In genomic region chr13:42994878-42995277, GRCh38 we compare ENCODE assay signal across 17 cellular contexts. TPM values are rescaled to one million over a fixed set of nuclear protein-coding genes. Genes with fewer than 3 reads are reported as not detected.
A peak's percentile ranks its signal among the peaks of the same experiment; 100 is the strongest.
DNase-seq lines count a peak whose midpoint lies in the region; ATAC-seq and TF ChIP-seq lines count a peak whose summit lies in the region.
"Had no signal": no experiment of that assay in that cellular context is flagged by ENCODE, and none has a peak within 500 bp of the region (broad histone marks: within the 10 kb centered on the region; RNA-seq: fewer than 3 reads in every experiment).

No MANE protein-coding gene starts in this region.

- H3K27ac Mint-ChIP-seq in activated CD4-positive, alpha-beta T cell treated with anti-CD3 and anti-CD28 coated beads for 36 hours = peak overlapping the region; percentile 24
- H3K27ac Mint-ChIP-seq in CD4-positive, alpha-beta T cell = peak overlapping the region; percentile 100
- H3K27ac Mint-ChIP-seq in memory B cell = peak overlapping the region; percentile 70

- peaks cover 24% of the 10 kb centered on the region for H3K4me1 ChIP-seq in Loucy (ENCODE audit: insufficient read depth, low read length, poor library complexity, severe bottlenecking)

- intact Hi-C loops in activated CD4-positive, alpha-beta T cell treated with anti-CD3 and anti-CD28 coated beads for 36 hours (cut with DNase I, micrococcal nuclease) = loop anchor here in 1 of 2 experiments (5.0 kb wide), 3 partner anchors 603 to 1528 kb away; no protein-coding TSS in a partner anchor
- intact Hi-C loops in CD4-positive, alpha-beta T cell (cut with DNase I, micrococcal nuclease) = loop anchor here in 1 of 2 experiments (5.0 kb wide), 1 partner anchor 62 kb away; no protein-coding TSS in a partner anchor

- no peak overlapping the region for H3K9ac ChIP-seq in Loucy (ENCODE audit: low read depth, low read length, poor library complexity, severe bottlenecking)

- no peak overlapping the region for H3K4me2 ChIP-seq in Loucy (ENCODE audit: low read depth, low read length, poor library complexity, severe bottlenecking)

- in situ Hi-C loops in GM13976 (cut with MboI; ENCODE audit: low sequenced_read_pairs, unreplicated experiment) = no loop called here

- CTCF ChIA-PET in activated CD4-positive, alpha-beta T cell treated with anti-CD3 and anti-CD28 coated beads for 36 hours (lab: Charles Lee) = no interaction called here
- CTCF ChIA-PET in CD4-positive, alpha-beta T cell (lab: Charles Lee) = no interaction called here

- H4K20me1 ChIP-seq in Loucy (ENCODE audit: insufficient read depth, low read length, poor library complexity, severe bottlenecking) = no peaks in the 10 kb centered on the region

- no peak overlapping the region for H3K4me3 Mint-ChIP-seq in activated CD4-positive, alpha-beta T cell treated with anti-CD3 and anti-CD28 coated beads for 36 hours
- H3K4me3 Mint-ChIP-seq in CD4-positive, alpha-beta T cell = peak overlapping the region; percentile 4
- H3K4me3 Mint-ChIP-seq in memory B cell = no peak overlapping the region

- H3K4me3 ChIP-seq in Loucy (ENCODE audit: low read length, poor library complexity, severe bottlenecking) = no peak overlapping the region
- H3K4me3 ChIP-seq: SJCRH30 had no signal

- no peaks in the 10 kb centered on the region for H3K9me3 Mint-ChIP-seq in activated CD4-positive, alpha-beta T cell treated with anti-CD3 and anti-CD28 coated beads for 36 hours (ENCODE audit: low read depth)
- H3K9me3 Mint-ChIP-seq in CD4-positive, alpha-beta T cell = no peaks in the 10 kb centered on the region
- no peaks in the 10 kb centered on the region for H3K9me3 Mint-ChIP-seq in memory B cell

- ATAC-seq in activated CD4-positive, alpha-beta T cell treated with anti-CD3 and anti-CD28 coated beads for 36 hours = no peak
- ATAC-seq in CD4-positive, alpha-beta T cell (ENCODE audit: poor library complexity) = no peak
- ATAC-seq in memory B cell (ENCODE audit: low read depth) (no peak), GM21528 (IDR thresholded peaks at IDR 0.05; ENCODE audit: low FRiP score, unreplicated experiment) (no peak)

- peaks cover 49% of the 10 kb centered on the region for H3K4me1 Mint-ChIP-seq in activated CD4-positive, alpha-beta T cell treated with anti-CD3 and anti-CD28 coated beads for 36 hours
- peaks cover 40% of the 10 kb centered on the region for H3K4me1 Mint-ChIP-seq in CD4-positive, alpha-beta T cell (ENCODE audit: low read depth)
- peaks cover 16% of the 10 kb centered on the region for H3K4me1 Mint-ChIP-seq in memory B cell

- POLR2A ChIA-PET in activated CD4-positive, alpha-beta T cell treated with anti-CD3 and anti-CD28 coated beads for 36 hours (lab: Charles Lee) = no interaction called here
- POLR2A ChIA-PET in CD4-positive, alpha-beta T cell (lab: Charles Lee) = interaction anchor here (5.6 kb wide), 1 partner anchor 28 kb away, joined by 82 read pairs; the partner anchor contains the start of gene DNAJC15

- peaks cover 7% of the 10 kb centered on the region for H3K36me3 Mint-ChIP-seq in activated CD4-positive, alpha-beta T cell treated with anti-CD3 and anti-CD28 coated beads for 36 hours (ENCODE audit: low read depth)
- peaks cover 26% of the 10 kb centered on the region for H3K36me3 Mint-ChIP-seq in CD4-positive, alpha-beta T cell (ENCODE audit: low read depth)
- no peaks in the 10 kb centered on the region for H3K36me3 Mint-ChIP-seq in memory B cell

- H3K27ac ChIP-seq in CD4-positive, alpha-beta T cell (ENCODE audit: low read depth, low read length) = no peak overlapping the region
- H3K27ac ChIP-seq: 22Rv1, C4-2B, SJCRH30 had no signal

- H2AFZ ChIP-seq in Loucy (ENCODE audit: low read length) = peak overlapping the region; percentile 8; the same call in 1 of the 2 replicates

- H3K9me3 ChIP-seq in CD4-positive, alpha-beta T cell (ENCODE audit: control insufficient read depth, low read length) = no peaks in the 10 kb centered on the region
- no peaks in the 10 kb centered on the region for H3K9me3 ChIP-seq in Loucy (ENCODE audit: insufficient read depth, low read depth, low read length)
- H3K9me3 ChIP-seq: SJCRH30 had no signal

- no peaks in the 10 kb centered on the region for H3K27me3 Mint-ChIP-seq in activated CD4-positive, alpha-beta T cell treated with anti-CD3 and anti-CD28 coated beads for 36 hours
- no peaks in the 10 kb centered on the region for H3K27me3 Mint-ChIP-seq in CD4-positive, alpha-beta T cell
- no peaks in the 10 kb centered on the region for H3K27me3 Mint-ChIP-seq in memory B cell

- H3K79me2 ChIP-seq in Loucy (ENCODE audit: insufficient read depth, low read length) = no peaks in the 10 kb centered on the region

- H3F3A ChIP-seq in Loucy (ENCODE audit: low read depth) = no peaks in the 10 kb centered on the region; the same call in 1 of the 2 replicates

- no peaks in the 10 kb centered on the region for H3K27me3 ChIP-seq in CD4-positive, alpha-beta T cell (ENCODE audit: control insufficient read depth, insufficient read depth, low read length)
- H3K27me3 ChIP-seq in Loucy (ENCODE audit: insufficient read depth, low read length, poor library complexity, severe bottlenecking) = no peaks in the 10 kb centered on the region
- H3K27me3 ChIP-seq: SJCRH30 had no signal

- DNase-seq in activated CD4-positive, alpha-beta T cell treated with anti-CD3 and anti-CD28 coated beads for 36 hours = no peak
- no peak for DNase-seq in activated CD4-positive, alpha-beta T cell treated with anti-CD3 and anti-CD28 coated beads for 48 hours
- DNase-seq in CD4-positive, alpha-beta T cell = no peak
- DNase-seq in memory B cell (ENCODE audit: low spot score in 2 of 2) (no peak), GM13976 (ENCODE audit: low spot score) (no peak)
- no peak for DNase-seq in effector CD4-positive, alpha-beta T cell
- DNase-seq: Calu3, Kasumi-1, NCI-H1417, NCI-H1930, NCI-H510A, SJCRH30 had no signal

- no peaks in the 10 kb centered on the region for H3K9me2 ChIP-seq in Loucy (replicated peaks; ENCODE audit: low read depth, low read length)

- H3K36me3 ChIP-seq in Loucy (ENCODE audit: insufficient read depth, low read length) = no peaks in the 10 kb centered on the region
- H3K36me3 ChIP-seq: SJCRH30 had no signal

- no peak for TF ChIP-seq CTCF in CD4-positive, alpha-beta T cell (IDR thresholded peaks at IDR 0.05)
- TF ChIP-seq CTCF in Loucy (conservative IDR thresholded peaks at IDR 0.05; ENCODE audit: low read length) (no peak), GM13976 (IDR thresholded peaks at IDR 0.05; ENCODE audit: borderline replicate concordance, control extremely low read depth, extremely low read depth, insufficient read depth, missing control alignments) (no peak)

RNA-seq across cellular contexts. Expression of gene EPSTI1, which starts 2.8 kb away (rescaled TPM):
- 10 to 100 TPM; 30.7 to 32.0 TPM for total RNA-seq in activated CD4-positive, alpha-beta T cell treated with anti-CD3 and anti-CD28 coated beads for 36 hours
- 10 to 100 TPM; 23.5 to 24.5 TPM for total RNA-seq in CD4-positive, alpha-beta T cell
- total RNA-seq: G401 had no signal

RNA-seq across cellular contexts. Expression of gene DNAJC15, which starts 28.5 kb away (rescaled TPM):
- total RNA-seq in activated CD4-positive, alpha-beta T cell treated with anti-CD3 and anti-CD28 coated beads for 36 hours = 10 to 100 TPM; 13.0 to 20.8 TPM
- 1 to 10 TPM; 6.8 to 7.6 TPM for total RNA-seq in CD4-positive, alpha-beta T cell

Comparison
In these comparisons a context has a peak if more than half of its experiments do, and no peak if none do; other contexts are left out.
1. H3K27ac Mint-ChIP-seq: peak in every context shown above with its lines; median percentile 100 in CD4-positive, alpha-beta T cell; 70 in memory B cell; 24 in activated CD4-positive, alpha-beta T cell treated with anti-CD3 and anti-CD28 coated beads for 36 hours.